1 cellular context compared by ENCODE assay signal in the genomic region with DNA sequence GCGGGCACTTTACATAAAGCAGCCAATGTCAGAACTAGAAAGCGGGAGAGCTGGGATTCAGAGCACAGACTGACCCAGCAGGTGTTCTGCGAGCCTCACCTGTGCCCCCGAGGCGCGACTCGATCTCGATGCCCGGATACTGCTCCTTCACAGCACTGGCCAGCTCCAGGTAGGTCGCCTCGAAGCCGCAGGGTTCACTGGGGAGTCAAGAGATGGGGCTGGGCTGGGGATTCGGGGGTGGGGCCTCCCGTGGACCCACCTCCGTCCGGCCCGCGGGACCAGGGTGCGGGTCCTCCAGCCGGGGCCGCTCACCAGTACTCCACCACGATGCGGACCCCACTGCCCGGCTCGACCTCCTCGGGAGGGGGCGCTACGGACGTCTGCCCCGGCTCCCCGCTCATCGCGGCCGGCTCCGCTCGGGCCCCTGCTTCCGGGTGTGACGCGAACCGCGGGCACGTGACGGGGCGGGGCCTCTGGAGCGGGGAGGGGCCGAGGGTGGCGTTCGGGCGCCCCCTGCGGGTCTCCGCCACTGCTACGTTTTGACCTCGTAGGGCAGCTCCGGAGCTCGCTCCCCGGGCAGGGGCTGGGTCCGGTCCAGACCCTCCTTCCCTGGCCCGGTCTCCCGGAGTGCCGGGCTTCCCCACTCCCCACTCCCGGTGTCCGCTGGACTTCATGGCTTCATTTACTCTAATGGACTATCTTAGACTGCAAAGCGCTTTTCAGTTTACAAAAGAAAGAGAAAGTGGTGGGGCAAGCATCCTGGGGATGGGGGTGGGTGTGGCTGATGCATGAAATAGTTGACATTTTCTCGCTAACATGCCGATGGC.
TF ChIP-seq lines count a peak whose summit lies in the region.

A gene with protein sequence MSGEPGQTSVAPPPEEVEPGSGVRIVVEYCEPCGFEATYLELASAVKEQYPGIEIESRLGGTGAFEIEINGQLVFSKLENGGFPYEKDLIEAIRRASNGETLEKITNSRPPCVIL (minus strand): TSS at position 438 of the 827 bp plus-strand sequence. CDS start 37 bp downstream, at position 401.

TF ChIP-seq in HepG2, 621 proteins besides CTCF, POLR2A, EP300 and RAD21 (continued from another document and continues in another):
- TF ChIP-seq ATAD3A (CRISPR knock-in tag; IDR thresholded peaks at IDR 0.05) (no peak), GABPA (IDR thresholded peaks at IDR 0.05; ENCODE audit: low read depth, low read length) (no peak), GABPA (CRISPR knock-in tag; IDR thresholded peaks at IDR 0.05; ENCODE audit: low read depth) (peak; percentile 20; the same call in 1 of the 2 replicates), ZNF224 (CRISPR knock-in tag; IDR thresholded peaks at IDR 0.05) (peak; percentile 87; the same call in 1 of the 2 replicates), SNAI1 (CRISPR knock-in tag; IDR thresholded peaks at IDR 0.05; ENCODE audit: borderline replicate concordance) (peak; percentile 21; the same call in 1 of the 2 replicates), JUN (CRISPR knock-in tag; IDR thresholded peaks at IDR 0.05) (peak; percentile 41; the same call in 1 of the 2 replicates), REXO4 (CRISPR knock-in tag; IDR thresholded peaks at IDR 0.05; ENCODE audit: borderline replicate concordance) (no peak), AFF4 (CRISPR knock-in tag; IDR thresholded peaks at IDR 0.05) (0 out of 2 replicates have a peak, but pooled peaks have one; percentile 60), NCOA5 (CRISPR knock-in tag; IDR thresholded peaks at IDR 0.05) (no peak), MAX (IDR thresholded peaks at IDR 0.05) (peak; percentile 81), ZNF724P (CRISPR knock-in tag; IDR thresholded peaks at IDR 0.05; ENCODE audit: borderline replicate concordance) (no peak), ZNF710 (CRISPR knock-in tag; IDR thresholded peaks at IDR 0.05; ENCODE audit: borderline replicate concordance) (peak; percentile 76; the same call in 1 of the 2 replicates), PCBP1 (IDR thresholded peaks at IDR 0.05; ENCODE audit: borderline replicate concordance, low read depth, low read length) (0 out of 2 replicates have a peak, but pooled peaks have one; percentile 57), CEBPB (IDR thresholded peaks at IDR 0.05; ENCODE audit: borderline replicate concordance, low read depth, low read length) (no peak), ZNF275 (CRISPR knock-in tag; IDR thresholded peaks at IDR 0.05; ENCODE audit: borderline replicate concordance) (no peak; the same call in 1 of the 2 replicates), CHCHD3 (CRISPR knock-in tag; IDR thresholded peaks at IDR 0.05) (no peak), JUND (CRISPR knock-in tag; IDR thresholded peaks at IDR 0.05) (peak; percentile 74), ESRRA (CRISPR knock-in tag; IDR thresholded peaks at IDR 0.05; ENCODE audit: low read depth) (peak; percentile 86), NFKBIZ (CRISPR knock-in tag; IDR thresholded peaks at IDR 0.05) (no peak), ZBTB34 (CRISPR knock-in tag; IDR thresholded peaks at IDR 0.05) (0 out of 2 replicates have a peak, but pooled peaks have one; percentile 47), CC2D1A (CRISPR knock-in tag; IDR thresholded peaks at IDR 0.05) (no peak), ZFP82 (CRISPR knock-in tag; IDR thresholded peaks at IDR 0.05; ENCODE audit: borderline replicate concordance) (peak; percentile 98), ZNF737 (CRISPR knock-in tag; IDR thresholded peaks at IDR 0.05; ENCODE audit: borderline replicate concordance) (no peak), ZNF317 (CRISPR knock-in tag; IDR thresholded peaks at IDR 0.05) (peak; percentile 54; the same call in 1 of the 2 replicates), RCOR2 (CRISPR knock-in tag; IDR thresholded peaks at IDR 0.05) (peak; percentile 58; the same call in 1 of the 2 replicates), ZFP36L2 (CRISPR knock-in tag; IDR thresholded peaks at IDR 0.05) (no peak)
- TF ChIP-seq, protein P1, sequence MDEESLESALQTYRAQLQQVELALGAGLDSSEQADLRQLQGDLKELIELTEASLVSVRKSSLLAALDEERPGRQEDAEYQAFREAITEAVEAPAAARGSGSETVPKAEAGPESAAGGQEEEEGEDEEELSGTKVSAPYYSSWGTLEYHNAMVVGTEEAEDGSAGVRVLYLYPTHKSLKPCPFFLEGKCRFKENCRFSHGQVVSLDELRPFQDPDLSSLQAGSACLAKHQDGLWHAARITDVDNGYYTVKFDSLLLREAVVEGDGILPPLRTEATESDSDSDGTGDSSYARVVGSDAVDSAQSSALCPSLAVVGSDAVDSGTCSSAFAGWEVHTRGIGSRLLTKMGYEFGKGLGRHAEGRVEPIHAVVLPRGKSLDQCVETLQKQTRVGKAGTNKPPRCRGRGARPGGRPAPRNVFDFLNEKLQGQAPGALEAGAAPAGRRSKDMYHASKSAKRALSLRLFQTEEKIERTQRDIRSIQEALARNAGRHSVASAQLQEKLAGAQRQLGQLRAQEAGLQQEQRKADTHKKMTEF (CRISPR knock-in tag; IDR thresholded peaks at IDR 0.05), result peak; percentile 98
- TF ChIP-seq, protein P2, sequence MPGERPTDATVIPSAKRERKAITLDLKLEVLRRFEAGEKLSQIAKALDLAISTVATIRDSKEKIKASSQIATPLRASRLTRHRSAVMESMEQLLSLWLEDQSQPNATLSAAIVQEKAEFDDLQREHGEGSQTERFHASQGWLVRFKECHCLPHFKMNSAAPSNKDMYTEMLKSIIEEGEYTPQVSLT (CRISPR knock-in tag; IDR thresholded peaks at IDR 0.05; ENCODE audit: borderline replicate concordance, low read depth), result no peak
- TF ChIP-seq, protein P3, sequence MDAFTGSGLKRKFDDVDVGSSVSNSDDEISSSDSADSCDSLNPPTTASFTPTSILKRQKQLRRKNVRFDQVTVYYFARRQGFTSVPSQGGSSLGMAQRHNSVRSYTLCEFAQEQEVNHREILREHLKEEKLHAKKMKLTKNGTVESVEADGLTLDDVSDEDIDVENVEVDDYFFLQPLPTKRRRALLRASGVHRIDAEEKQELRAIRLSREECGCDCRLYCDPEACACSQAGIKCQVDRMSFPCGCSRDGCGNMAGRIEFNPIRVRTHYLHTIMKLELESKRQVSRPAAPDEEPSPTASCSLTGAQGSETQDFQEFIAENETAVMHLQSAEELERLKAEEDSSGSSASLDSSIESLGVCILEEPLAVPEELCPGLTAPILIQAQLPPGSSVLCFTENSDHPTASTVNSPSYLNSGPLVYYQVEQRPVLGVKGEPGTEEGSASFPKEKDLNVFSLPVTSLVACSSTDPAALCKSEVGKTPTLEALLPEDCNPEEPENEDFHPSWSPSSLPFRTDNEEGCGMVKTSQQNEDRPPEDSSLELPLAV (CRISPR knock-in tag; conservative IDR thresholded peaks at IDR 0.05; ENCODE audit: low read depth), result no peak
- TF ChIP-seq, protein P4, sequence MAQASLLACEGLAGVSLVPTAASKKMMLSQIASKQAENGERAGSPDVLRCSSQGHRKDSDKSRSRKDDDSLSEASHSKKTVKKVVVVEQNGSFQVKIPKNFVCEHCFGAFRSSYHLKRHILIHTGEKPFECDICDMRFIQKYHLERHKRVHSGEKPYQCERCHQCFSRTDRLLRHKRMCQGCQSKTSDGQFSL (CRISPR knock-in tag; IDR thresholded peaks at IDR 0.05), result no peak
- TF ChIP-seq, protein P5, sequence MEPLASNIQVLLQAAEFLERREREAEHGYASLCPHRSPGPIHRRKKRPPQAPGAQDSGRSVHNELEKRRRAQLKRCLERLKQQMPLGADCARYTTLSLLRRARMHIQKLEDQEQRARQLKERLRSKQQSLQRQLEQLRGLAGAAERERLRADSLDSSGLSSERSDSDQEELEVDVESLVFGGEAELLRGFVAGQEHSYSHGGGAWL (CRISPR knock-in tag; IDR thresholded peaks at IDR 0.05), result peak; percentile 93
- TF ChIP-seq, protein P6, sequence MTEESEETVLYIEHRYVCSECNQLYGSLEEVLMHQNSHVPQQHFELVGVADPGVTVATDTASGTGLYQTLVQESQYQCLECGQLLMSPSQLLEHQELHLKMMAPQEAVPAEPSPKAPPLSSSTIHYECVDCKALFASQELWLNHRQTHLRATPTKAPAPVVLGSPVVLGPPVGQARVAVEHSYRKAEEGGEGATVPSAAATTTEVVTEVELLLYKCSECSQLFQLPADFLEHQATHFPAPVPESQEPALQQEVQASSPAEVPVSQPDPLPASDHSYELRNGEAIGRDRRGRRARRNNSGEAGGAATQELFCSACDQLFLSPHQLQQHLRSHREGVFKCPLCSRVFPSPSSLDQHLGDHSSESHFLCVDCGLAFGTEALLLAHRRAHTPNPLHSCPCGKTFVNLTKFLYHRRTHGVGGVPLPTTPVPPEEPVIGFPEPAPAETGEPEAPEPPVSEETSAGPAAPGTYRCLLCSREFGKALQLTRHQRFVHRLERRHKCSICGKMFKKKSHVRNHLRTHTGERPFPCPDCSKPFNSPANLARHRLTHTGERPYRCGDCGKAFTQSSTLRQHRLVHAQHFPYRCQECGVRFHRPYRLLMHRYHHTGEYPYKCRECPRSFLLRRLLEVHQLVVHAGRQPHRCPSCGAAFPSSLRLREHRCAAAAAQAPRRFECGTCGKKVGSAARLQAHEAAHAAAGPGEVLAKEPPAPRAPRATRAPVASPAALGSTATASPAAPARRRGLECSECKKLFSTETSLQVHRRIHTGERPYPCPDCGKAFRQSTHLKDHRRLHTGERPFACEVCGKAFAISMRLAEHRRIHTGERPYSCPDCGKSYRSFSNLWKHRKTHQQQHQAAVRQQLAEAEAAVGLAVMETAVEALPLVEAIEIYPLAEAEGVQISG (CRISPR knock-in tag; IDR thresholded peaks at IDR 0.05), result peak; percentile 97
- TF ChIP-seq, protein P7, sequence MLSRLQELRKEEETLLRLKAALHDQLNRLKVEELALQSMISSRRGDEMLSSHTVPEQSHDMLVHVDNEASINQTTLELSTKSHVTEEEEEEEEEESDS (CRISPR knock-in tag; IDR thresholded peaks at IDR 0.05; ENCODE audit: borderline replicate concordance), result 0 out of 2 replicates have a peak, but pooled peaks have one; percentile 43
- TF ChIP-seq, protein P8, sequence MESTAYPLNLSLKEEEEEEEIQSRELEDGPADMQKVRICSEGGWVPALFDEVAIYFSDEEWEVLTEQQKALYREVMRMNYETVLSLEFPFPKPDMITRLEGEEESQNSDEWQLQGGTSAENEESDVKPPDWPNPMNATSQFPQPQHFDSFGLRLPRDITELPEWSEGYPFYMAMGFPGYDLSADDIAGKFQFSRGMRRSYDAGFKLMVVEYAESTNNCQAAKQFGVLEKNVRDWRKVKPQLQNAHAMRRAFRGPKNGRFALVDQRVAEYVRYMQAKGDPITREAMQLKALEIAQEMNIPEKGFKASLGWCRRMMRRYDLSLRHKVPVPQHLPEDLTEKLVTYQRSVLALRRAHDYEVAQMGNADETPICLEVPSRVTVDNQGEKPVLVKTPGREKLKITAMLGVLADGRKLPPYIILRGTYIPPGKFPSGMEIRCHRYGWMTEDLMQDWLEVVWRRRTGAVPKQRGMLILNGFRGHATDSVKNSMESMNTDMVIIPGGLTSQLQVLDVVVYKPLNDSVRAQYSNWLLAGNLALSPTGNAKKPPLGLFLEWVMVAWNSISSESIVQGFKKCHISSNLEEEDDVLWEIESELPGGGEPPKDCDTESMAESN (CRISPR knock-in tag; conservative IDR thresholded peaks at IDR 0.05), result peak; percentile 66; the same call in 1 of the 2 replicates
